In genomic region chr1:23530750-23531651, GRCh38 we compare ENCODE assay signal across 8 cellular contexts. TPM values are rescaled to one million over a fixed set of nuclear protein-coding genes. Genes with fewer than 3 reads are reported as not detected.
DNase-seq lines count a peak whose midpoint lies in the region; ATAC-seq and TF ChIP-seq lines count a peak whose summit lies in the region.

TSS of gene E2F2 (minus strand) at chr1:23531233. CDS start at chr1:23530793, 440 bp downstream.

- no peaks in the 10 kb centered on the region for H3K36me3 ChIP-seq in CD8-positive, alpha-beta T cell (ENCODE audit: insufficient read depth, low read length)
- H3K36me3 ChIP-seq in stomach, result no peaks in the 10 kb centered on the region

- H3K9me3 ChIP-seq in CD8-positive, alpha-beta T cell (ENCODE audit: low read length), result no peaks in the 10 kb centered on the region
- H3K9me3 ChIP-seq in stomach, result no peaks in the 10 kb centered on the region

- POLR2A ChIA-PET in CD8-positive, alpha-beta T cell (lab: Charles Lee), result interaction anchor here (0.7 to 2.0 kb wide), 6 partner anchors 8 to 163 kb away, joined by 3 to 7 read pairs (median 4); partner anchors contain the start of gene ASAP3
- POLR2A ChIA-PET in RWPE1 (lab: Yijun Ruan, JAX; ENCODE audit: low non-redundant PET), result no interaction called here

- H3K4me3 ChIP-seq in CD8-positive, alpha-beta T cell (ENCODE audit: low read depth, low read length), result peak within 1 kb of the TSS; percentile 52
- H3K4me3 ChIP-seq in stomach, result peak within 1 kb of the TSS; percentile 47 to 79 (median 67)

- peak; percentile 71 for ATAC-seq in CD8-positive, alpha-beta T cell

- no peak for TF ChIP-seq POLR2A in stomach (IDR thresholded peaks at IDR 0.05)

- peak within 1 kb of the TSS; percentile 13 for H3K27ac Mint-ChIP-seq in CD8-positive, alpha-beta T cell
- peak within 1 kb of the TSS; percentile 93 for H3K27ac Mint-ChIP-seq in neural crest cell (ENCODE audit: unreplicated experiment)

- H3K4me3 Mint-ChIP-seq in CD8-positive, alpha-beta T cell, result peak within 1 kb of the TSS; percentile 85
- H3K4me3 Mint-ChIP-seq in neural crest cell, result peak within 1 kb of the TSS; percentile 91

- intact Hi-C loops in CD8-positive, alpha-beta T cell (cut with DNase I, micrococcal nuclease), result loop anchor here (1.0 to 10.0 kb wide), 8 partner anchors 8 to 270 kb away; partner anchors contain the start of genes ASAP3 (in 2 of the 2), HNRNPR (in 2 of the 2), GALE (in 1 of the 2) and ID3 (in 1 of the 2)
- intact Hi-C loops in stomach (cut with DNase I; ENCODE audit: low total_unique reads), result no loop called here

- H3K4me1 ChIP-seq in CD8-positive, alpha-beta T cell (ENCODE audit: insufficient read depth, low read length), result peaks cover 60% of the 10 kb centered on the region
- peaks cover 28 to 81% (median 46%) of the 10 kb centered on the region in 4 donors for H3K4me1 ChIP-seq in stomach

- CTCF ChIA-PET in CD8-positive, alpha-beta T cell (lab: Charles Lee), result interaction anchor here (1.0 to 19.3 kb wide), 6 partner anchors 12 to 215 kb away, joined by 3 to 234 read pairs (median 26); no protein-coding TSS in a partner anchor
- CTCF ChIA-PET in RWPE1 (lab: Yijun Ruan, JAX), result interaction anchor here (0.6 to 2.3 kb wide), 5 partner anchors 8 to 56 kb away, joined by 4 to 11 read pairs (median 5); no protein-coding TSS in a partner anchor

- 0 to 1% (median 0%) methylated on average over 23 to 88 of the region's 88 CpGs for WGBS in stomach, 5 donors

- no peaks in the 10 kb centered on the region for H3K27me3 ChIP-seq in CD8-positive, alpha-beta T cell (ENCODE audit: insufficient read depth, low read length)
- H3K27me3 ChIP-seq in stomach, result peaks cover 0 to 25% (median 7%) of the 10 kb centered on the region in 3 donors

- H3K27me3 Mint-ChIP-seq in CD8-positive, alpha-beta T cell (ENCODE audit: low read depth), result no peaks in the 10 kb centered on the region
- H3K27me3 Mint-ChIP-seq in neural crest cell (ENCODE audit: low read depth), result no peaks in the 10 kb centered on the region

- H3K36me3 Mint-ChIP-seq in CD8-positive, alpha-beta T cell, result no peaks in the 10 kb centered on the region
- no peaks in the 10 kb centered on the region for H3K36me3 Mint-ChIP-seq in neural crest cell (ENCODE audit: low read depth)

- H3K9me3 Mint-ChIP-seq in CD8-positive, alpha-beta T cell, result no peaks in the 10 kb centered on the region
- no peaks in the 10 kb centered on the region for H3K9me3 Mint-ChIP-seq in neural crest cell

- TF ChIP-seq CTCF in CD8-positive, alpha-beta T cell (IDR thresholded peaks at IDR 0.05), result no peak
- TF ChIP-seq CTCF in GM20000 (IDR thresholded peaks at IDR 0.05; ENCODE audit: extremely low read depth, missing control alignments) (no peak), RWPE1 (conservative IDR thresholded peaks at IDR 0.05; ENCODE audit: low read depth) (peak; percentile 16; the same call in 1 of the 2 replicates), neural crest cell (conservative IDR thresholded peaks at IDR 0.05) (peak; percentile 19), stomach (IDR thresholded peaks at IDR 0.05) (peak in 1 of 7 experiments; percentile 25)

- H3K4me1 Mint-ChIP-seq in CD8-positive, alpha-beta T cell (ENCODE audit: low read depth), result peaks cover 63% of the 10 kb centered on the region
- H3K4me1 Mint-ChIP-seq in neural crest cell, result peaks cover 43% of the 10 kb centered on the region

- H3K27ac ChIP-seq in CD8-positive, alpha-beta T cell (ENCODE audit: low read depth, low read length), result no peak within 1 kb of the TSS
- H3K27ac ChIP-seq in RWPE1 (peak within 1 kb of the TSS; percentile 89), stomach (peak within 1 kb of the TSS in 4 of 5 donors; percentile 2 to 78 (median 68))

- DNase-seq in CD8-positive, alpha-beta T cell, result peak; percentile 56 to 86 (median 80)
- DNase-seq in GM20000 (ENCODE audit: low spot score), result peak; percentile 94
- DNase-seq in LoVo (ENCODE audit: low spot score), result peak; percentile 89
- peak; percentile 95 for DNase-seq in RWPE1 (ENCODE audit: low spot score)
- DNase-seq in activated T-helper 9 cell treated with anti-CD3 and anti-CD28 coated beads, Interleukin-2, amount 50 U/mL, for 16 hours (ENCODE audit: low read depth), result peak; percentile 71
- DNase-seq in fibroblast of the conjunctiva (ENCODE audit: low read depth), result peak; percentile 78
- peak; percentile 71 for DNase-seq in neural crest cell (ENCODE audit: low read depth, low spot score)
- DNase-seq in stomach, result peak; percentile 88

- no peak for TF ChIP-seq EP300 in stomach (IDR thresholded peaks at IDR 0.05)

RNA-seq across cellular contexts. Expression of gene E2F2, which starts in this region (rescaled TPM):
- under 1 TPM; 0.19 to 0.38 TPM for total RNA-seq in CD8-positive, alpha-beta T cell
- total RNA-seq in neural crest cell (23.5 and 23.7 TPM in 2 replicates), stomach (10 to 100 TPM in 1 of 5 donors, 1 to 10 TPM in 3, under 1 TPM in 1; 0.58 to 27.8 (median 3.5) TPM)
- 1 to 10 TPM in 1 of 3 donors, under 1 TPM in 2; 0.61 to 3.2 (median 0.87) TPM for polyA plus RNA-seq in stomach

Comparison
In these comparisons a context has a peak if more than half of its experiments do, and no peak if none do; other contexts are left out.
1. Peak in DNase-seq, ATAC-seq and H3K4me3 ChIP-seq in CD8-positive, alpha-beta T cell; RNA of the gene not detected or under 1 TPM.
2. CTCF ChIP-seq: peak in RWPE1 (single experiment) and neural crest cell (single experiment); none in CD8-positive, alpha-beta T cell (single experiment) and GM20000 (single experiment).
3. Peak in every context shown above with its lines, with median percentiles within 50 percentile points of each other: DNase-seq.